Comparison of ENCODE assay signal across 10 cellular contexts in genomic region chr17:8384801-8385335, GRCh38. TPM values are rescaled to one million over a fixed set of nuclear protein-coding genes. Genes with fewer than 3 reads are reported as not detected.
DNase-seq lines count a peak whose midpoint lies in the region; ATAC-seq, FAIRE-seq and TF ChIP-seq lines count a peak whose summit lies in the region.
"Had no signal": no experiment of that assay in that cellular context is flagged by ENCODE, and none has a peak within 500 bp of the region (broad histone marks: within the 10 kb centered on the region; RNA-seq: fewer than 3 reads in every experiment).

No MANE protein-coding gene starts in this region.

- H4K20me1 ChIP-seq in BLaER1 = peaks cover 29% of the 10 kb centered on the region
- H4K20me1 ChIP-seq in astrocyte (ENCODE audit: insufficient read depth, low read length) = peaks cover 28% of the 10 kb centered on the region

- H3K4me3 ChIP-seq in BLaER1 (no peak overlapping the region), HUES64 (ENCODE audit: low read length) (peak overlapping the region; percentile 91; the same call in 1 of the 2 replicates), astrocyte (ENCODE audit: insufficient read depth, low read depth, low read length) (no peak overlapping the region), suprapubic skin (no peak overlapping the region)

- no peak for ATAC-seq in HG02623 (IDR thresholded peaks at IDR 0.05; ENCODE audit: unreplicated experiment)

- H2AFZ ChIP-seq in astrocyte (ENCODE audit: low read depth, low read length) = no peak overlapping the region

- H3K27me3 ChIP-seq in BLaER1 (no peaks in the 10 kb centered on the region), HUES64 (ENCODE audit: insufficient read depth, low read length) (no peaks in the 10 kb centered on the region), astrocyte (ENCODE audit: insufficient read depth, low read length) (no peaks in the 10 kb centered on the region), suprapubic skin (no peaks in the 10 kb centered on the region)

- H3K4me1 Mint-ChIP-seq in astrocyte (ENCODE audit: low read depth, unreplicated experiment) = peaks cover 30% of the 10 kb centered on the region

- TF ChIP-seq EP300 in suprapubic skin (IDR thresholded peaks at IDR 0.05) = no peak

- no peak for TF ChIP-seq POLR2A in suprapubic skin (IDR thresholded peaks at IDR 0.05)

- H3K4me1 ChIP-seq in BLaER1 = peaks cover 38% of the 10 kb centered on the region
- peaks cover 18% of the 10 kb centered on the region; the same call in 1 of the 2 replicates for H3K4me1 ChIP-seq in HUES64 (ENCODE audit: insufficient read depth, low read length)
- H3K4me1 ChIP-seq in astrocyte (ENCODE audit: insufficient read depth, low read length) = peaks cover 30% of the 10 kb centered on the region
- H3K4me1 ChIP-seq in suprapubic skin = peaks cover 33% of the 10 kb centered on the region

- WGBS in HUES64 = 69% methylated on average over 11 of the region's 11 CpGs
- 70% methylated on average over 11 of the region's 11 CpGs for WGBS in suprapubic skin

- H3K9ac ChIP-seq in BLaER1 (peak overlapping the region; percentile 95; the same call in 1 of the 2 replicates), HUES64 (ENCODE audit: low read depth, low read length) (peak overlapping the region; percentile 12; the same call in 1 of the 2 replicates), astrocyte (ENCODE audit: low read length) (peak overlapping the region; percentile 98)

- no peaks in the 10 kb centered on the region for H3K27me3 Mint-ChIP-seq in astrocyte (ENCODE audit: low read depth, unreplicated experiment)

- peaks cover 10% of the 10 kb centered on the region for H3K36me3 Mint-ChIP-seq in astrocyte (ENCODE audit: low read depth, unreplicated experiment)

- H3K4me2 ChIP-seq in BLaER1 (peak overlapping the region; percentile 74), astrocyte (ENCODE audit: low read length) (peak overlapping the region; percentile 94)

- TF ChIP-seq CTCF in astrocyte (IDR thresholded peaks at IDR 0.05; ENCODE audit: insufficient read depth, low read depth, low read length) (no peak), suprapubic skin (IDR thresholded peaks at IDR 0.05) (no peak)

- H3K9me3 ChIP-seq in BLaER1 (no peaks in the 10 kb centered on the region), HUES64 (ENCODE audit: insufficient read depth, low read depth, low read length) (no peaks in the 10 kb centered on the region), astrocyte (ENCODE audit: insufficient read depth, low read depth, low read length) (no peaks in the 10 kb centered on the region), suprapubic skin (no peaks in the 10 kb centered on the region)

- peak; percentile 94 for DNase-seq in astrocyte (ENCODE audit: low read depth)
- peak; percentile 83 for DNase-seq in kidney glomerular epithelial cell (lab: John Stamatoyannopoulos, UW)
- no peak for DNase-seq in suprapubic skin (ENCODE audit: low spot score in 2 of 2)
- no peak for DNase-seq in NCI-H1092 treated with DMSO at 0.1 percent for 48 hours (lab: John Stamatoyannopoulos, UW)
- no peak for DNase-seq in NCI-H2107 (lab: John Stamatoyannopoulos, UW)
- DNase-seq: NCI-H2029 treated with DMSO at 0.1 percent for 48 hours had no signal

- H3K36me3 ChIP-seq in BLaER1 (peaks cover 23% of the 10 kb centered on the region), HUES64 (ENCODE audit: insufficient read depth, low read length) (peaks cover 27% of the 10 kb centered on the region), astrocyte (ENCODE audit: insufficient read depth, low read length) (peaks cover 19% of the 10 kb centered on the region), suprapubic skin (peaks cover 19% of the 10 kb centered on the region)

- H3K4me3 Mint-ChIP-seq in astrocyte (ENCODE audit: unreplicated experiment) = peak overlapping the region; percentile 83

- peaks cover 31% of the 10 kb centered on the region for H3K79me2 ChIP-seq in astrocyte (ENCODE audit: insufficient read depth, low read length)

- H3K27ac Mint-ChIP-seq in astrocyte (ENCODE audit: unreplicated experiment) = peak overlapping the region; percentile 96

- no peaks in the 10 kb centered on the region for H3K9me3 Mint-ChIP-seq in astrocyte (ENCODE audit: unreplicated experiment)

- FAIRE-seq in astrocyte (lab: Jason Lieb, UNC) = peak; percentile 73

- H3K27ac ChIP-seq in BLaER1 (no peak overlapping the region; the same call in 1 of the 2 replicates), HUES64 (ENCODE audit: low read depth, low read length) (peak overlapping the region; percentile 59), astrocyte (ENCODE audit: low read depth, low read length) (peak overlapping the region; percentile 70), suprapubic skin (no peak overlapping the region)

RNA-seq across cellular contexts. Expression of gene RPL26, which starts 1.9 kb away (rescaled TPM):
- polyA plus RNA-seq in HUES64 (2013, experiment 1 of 2) = 2,163 TPM
- 2,377 TPM for polyA plus RNA-seq in HUES64 (2013, experiment 2 of 2)
- total RNA-seq in astrocyte (1,192 and 1,342 TPM in 2 replicates), suprapubic skin (1,000 to 10,000 TPM; 2,419 to 4,673 (median 3,203) TPM)

RNA-seq across cellular contexts. Expression of gene RNF222, which starts 12.8 kb away (rescaled TPM):
- not detected for polyA plus RNA-seq in HUES64 (2013, experiment 1 of 2)
- polyA plus RNA-seq in HUES64 (2013, experiment 2 of 2) = not detected
- total RNA-seq in astrocyte = not detected in 2 replicates
- 10 to 100 TPM in 2 of 4 donors, 1 to 10 TPM in 2; 4.1 to 17.5 (median 8.2) TPM for total RNA-seq in suprapubic skin

RNA-seq across cellular contexts. Expression of gene ODF4, which starts 45.2 kb away (rescaled TPM):
- not detected for polyA plus RNA-seq in HUES64 (2013, experiment 1 of 2)
- polyA plus RNA-seq in HUES64 (2013, experiment 2 of 2) = not detected
- total RNA-seq in astrocyte (not detected in 2 replicates), suprapubic skin (not detected)
- polyA plus RNA-seq: adipose tissue had no signal

RNA-seq across cellular contexts. Expression of gene NDEL1, which starts 50.8 kb away (rescaled TPM):
- polyA plus RNA-seq in HUES64 (2013, experiment 1 of 2) = 17.3 TPM
- 19.9 TPM for polyA plus RNA-seq in HUES64 (2013, experiment 2 of 2)
- total RNA-seq in astrocyte (102 and 110 TPM in 2 replicates), suprapubic skin (100 to 1,000 TPM; 172 to 237 (median 230) TPM)

Comparison
In these comparisons a context has a peak if more than half of its experiments do, and no peak if none do; other contexts are left out.
1. H3K27ac ChIP-seq: peak in HUES64 (single experiment) and astrocyte (single experiment); none in BLaER1 (single experiment) and suprapubic skin (single experiment).
2. H3K9ac ChIP-seq: peak in every context shown above with its lines; median percentile 98 in astrocyte; 95 in BLaER1; 12 in HUES64.
3. DNase-seq: peak in astrocyte (single experiment) and kidney glomerular epithelial cell (single experiment); none in suprapubic skin (0 of 2), NCI-H1092 treated with DMSO at 0.1 percent for 48 hours (single experiment) and NCI-H2107 (single experiment).